In the genomic region with DNA sequence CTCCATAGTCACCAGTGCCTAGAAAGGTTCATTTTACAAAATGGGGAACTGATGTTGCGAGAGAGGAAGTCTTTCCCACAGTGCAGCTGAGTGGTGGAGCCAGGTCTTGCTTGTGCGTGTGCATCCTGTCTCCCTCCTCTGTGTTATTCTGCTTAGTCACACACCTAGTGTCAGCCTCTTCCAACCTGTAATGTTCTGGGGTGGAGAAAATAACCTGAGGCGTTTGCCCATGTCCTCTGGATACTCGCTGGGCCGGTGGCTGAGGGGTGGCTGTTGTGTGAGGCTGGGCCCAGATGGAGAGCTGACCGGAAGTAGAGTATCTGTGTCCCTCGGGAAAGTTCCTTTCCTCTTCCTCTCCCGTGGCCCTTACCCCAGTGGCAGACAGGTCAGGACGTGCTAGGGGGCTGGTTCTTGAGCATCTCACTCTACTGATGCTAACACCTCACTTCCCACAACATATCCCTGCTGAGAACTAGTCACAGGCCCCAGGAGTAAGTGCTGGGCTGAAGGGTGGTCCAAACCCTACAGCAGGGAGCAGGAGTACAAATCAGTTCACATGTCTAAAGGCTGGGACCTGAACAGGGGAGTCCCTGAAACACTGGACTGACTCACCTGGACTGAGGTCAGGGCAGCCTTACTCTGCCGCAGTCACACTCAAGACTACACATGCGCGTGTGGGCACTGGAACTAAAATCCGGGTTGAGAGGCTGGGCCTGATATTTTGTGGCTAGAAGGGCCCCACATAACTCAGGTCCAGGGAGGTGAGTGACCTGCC, we compare ENCODE assay signal across 1 cellular context.
TF ChIP-seq lines count a peak whose summit lies in the region.

No MANE protein-coding gene starts in this region.

TF ChIP-seq in GM12878, 131 proteins besides CTCF, POLR2A, EP300 and RAD21 (continued from another document and continues in another):
- TF ChIP-seq, protein P1, sequence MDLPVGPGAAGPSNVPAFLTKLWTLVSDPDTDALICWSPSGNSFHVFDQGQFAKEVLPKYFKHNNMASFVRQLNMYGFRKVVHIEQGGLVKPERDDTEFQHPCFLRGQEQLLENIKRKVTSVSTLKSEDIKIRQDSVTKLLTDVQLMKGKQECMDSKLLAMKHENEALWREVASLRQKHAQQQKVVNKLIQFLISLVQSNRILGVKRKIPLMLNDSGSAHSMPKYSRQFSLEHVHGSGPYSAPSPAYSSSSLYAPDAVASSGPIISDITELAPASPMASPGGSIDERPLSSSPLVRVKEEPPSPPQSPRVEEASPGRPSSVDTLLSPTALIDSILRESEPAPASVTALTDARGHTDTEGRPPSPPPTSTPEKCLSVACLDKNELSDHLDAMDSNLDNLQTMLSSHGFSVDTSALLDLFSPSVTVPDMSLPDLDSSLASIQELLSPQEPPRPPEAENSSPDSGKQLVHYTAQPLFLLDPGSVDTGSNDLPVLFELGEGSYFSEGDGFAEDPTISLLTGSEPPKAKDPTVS (IDR thresholded peaks at IDR 0.05; ENCODE audit: low read depth, low read length) = no peak
- TF ChIP-seq CREB1 (IDR thresholded peaks at IDR 0.05; ENCODE audit: low read depth) (0 out of 2 replicates have a peak, but pooled peaks have one; percentile 11), KAT2A (conservative IDR thresholded peaks at IDR 0.05; ENCODE audit: control insufficient read depth, low read depth, low read length) (no peak), FOS (IDR thresholded peaks at IDR 0.05; ENCODE audit: borderline replicate concordance, extremely low read depth, insufficient read length) (no peak), BCL11A (IDR thresholded peaks at IDR 0.05; ENCODE audit: low read depth, low read length) (no peak), PAX5 (IDR thresholded peaks at IDR 0.05; ENCODE audit: borderline replicate concordance, low read depth, low read length) (no peak), SREBF2 (IDR thresholded peaks at IDR 0.05; ENCODE audit: low read length) (no peak), MEF2A (IDR thresholded peaks at IDR 0.05; ENCODE audit: insufficient read depth, low read depth, low read length) (no peak), MXI1 (IDR thresholded peaks at IDR 0.05; ENCODE audit: low read depth, low read length) (no peak), BCL3 (IDR thresholded peaks at IDR 0.05; ENCODE audit: borderline replicate concordance, insufficient read depth, low read depth, low read length, poor library complexity, severe bottlenecking) (no peak), ZZZ3 (IDR thresholded peaks at IDR 0.05; ENCODE audit: control insufficient read depth, insufficient read length, low read depth) (no peak), BACH1 (IDR thresholded peaks at IDR 0.05; ENCODE audit: borderline replicate concordance) (0 out of 2 replicates have a peak, but pooled peaks have one; percentile 17), SMAD1 (IDR thresholded peaks at IDR 0.05; ENCODE audit: low read depth, partially characterized antibody) (no peak), MAX (IDR thresholded peaks at IDR 0.05; ENCODE audit: low read depth, low read length) (no peak), ZNF274 (IDR thresholded peaks at IDR 0.05; ENCODE audit: insufficient read depth, insufficient read length) (no peak), WRNIP1 (IDR thresholded peaks at IDR 0.05; ENCODE audit: borderline replicate concordance, low read depth, low read length) (no peak), SMARCA5 (IDR thresholded peaks at IDR 0.05) (no peak), YY1 (IDR thresholded peaks at IDR 0.05; ENCODE audit: low read depth, low read length) (0 out of 2 replicates have a peak, but pooled peaks have one; percentile 51), POLR2AphosphoS5 (IDR thresholded peaks at IDR 0.05; ENCODE audit: low read length) (no peak; the same call in 1 of the 2 replicates), ZNF384 (IDR thresholded peaks at IDR 0.05; ENCODE audit: borderline replicate concordance, low read depth, low read length) (no peak), IKZF2 (IDR thresholded peaks at IDR 0.05) (no peak), RELA (IDR thresholded peaks at IDR 0.05; ENCODE audit: borderline replicate concordance, partially characterized antibody) (no peak), STAT3 (IDR thresholded peaks at IDR 0.05; ENCODE audit: low read depth, low read length) (no peak), KLF5 (IDR thresholded peaks at IDR 0.05; ENCODE audit: partially characterized antibody) (no peak), BCLAF1 (IDR thresholded peaks at IDR 0.05) (no peak), ZSCAN29 (IDR thresholded peaks at IDR 0.05) (no peak), REST (IDR thresholded peaks at IDR 0.05; ENCODE audit: low read depth, low read length) (no peak), EZH2 (IDR thresholded peaks at IDR 0.05; ENCODE audit: borderline replicate concordance, control insufficient read depth, low read depth, low read length) (no peak), SIX5 (IDR thresholded peaks at IDR 0.05; ENCODE audit: low read depth, low read length, severe bottlenecking) (no peak), CBX5 (IDR thresholded peaks at IDR 0.05; ENCODE audit: low read depth) (no peak), CBX3 (IDR thresholded peaks at IDR 0.05; ENCODE audit: borderline replicate concordance, low read depth) (no peak), TAF1 (IDR thresholded peaks at IDR 0.05; ENCODE audit: borderline replicate concordance, low read depth, low read length) (0 out of 2 replicates have a peak, but pooled peaks have one; percentile 31), ZNF217 (IDR thresholded peaks at IDR 0.05) (no peak), ETV6 (conservative IDR thresholded peaks at IDR 0.05 in 1 of 2, IDR thresholded peaks at IDR 0.05 in 1 of 2; ENCODE audit: borderline replicate concordance in 1 of 2, low read depth in 1 of 2) (no peak), RUNX3 (IDR thresholded peaks at IDR 0.05; ENCODE audit: low read length) (peak; percentile 43), RAD51 (IDR thresholded peaks at IDR 0.05) (no peak), EED (IDR thresholded peaks at IDR 0.05; ENCODE audit: low read depth) (no peak), JUND (IDR thresholded peaks at IDR 0.05; ENCODE audit: low read depth, low read length) (no peak), ZNF24 (IDR thresholded peaks at IDR 0.05) (no peak), MTA2 (IDR thresholded peaks at IDR 0.05; ENCODE audit: low read depth) (no peak), KDM1A (IDR thresholded peaks at IDR 0.05; ENCODE audit: borderline replicate concordance) (no peak), JUNB (IDR thresholded peaks at IDR 0.05) (no peak), SPI1 (IDR thresholded peaks at IDR 0.05; ENCODE audit: borderline replicate concordance, insufficient read depth, low read depth, low read length) (peak; percentile 95), HCFC1 (IDR thresholded peaks at IDR 0.05; ENCODE audit: low read length) (no peak), ATF7 (IDR thresholded peaks at IDR 0.05; ENCODE audit: low read depth) (no peak)
- TF ChIP-seq, protein P2, sequence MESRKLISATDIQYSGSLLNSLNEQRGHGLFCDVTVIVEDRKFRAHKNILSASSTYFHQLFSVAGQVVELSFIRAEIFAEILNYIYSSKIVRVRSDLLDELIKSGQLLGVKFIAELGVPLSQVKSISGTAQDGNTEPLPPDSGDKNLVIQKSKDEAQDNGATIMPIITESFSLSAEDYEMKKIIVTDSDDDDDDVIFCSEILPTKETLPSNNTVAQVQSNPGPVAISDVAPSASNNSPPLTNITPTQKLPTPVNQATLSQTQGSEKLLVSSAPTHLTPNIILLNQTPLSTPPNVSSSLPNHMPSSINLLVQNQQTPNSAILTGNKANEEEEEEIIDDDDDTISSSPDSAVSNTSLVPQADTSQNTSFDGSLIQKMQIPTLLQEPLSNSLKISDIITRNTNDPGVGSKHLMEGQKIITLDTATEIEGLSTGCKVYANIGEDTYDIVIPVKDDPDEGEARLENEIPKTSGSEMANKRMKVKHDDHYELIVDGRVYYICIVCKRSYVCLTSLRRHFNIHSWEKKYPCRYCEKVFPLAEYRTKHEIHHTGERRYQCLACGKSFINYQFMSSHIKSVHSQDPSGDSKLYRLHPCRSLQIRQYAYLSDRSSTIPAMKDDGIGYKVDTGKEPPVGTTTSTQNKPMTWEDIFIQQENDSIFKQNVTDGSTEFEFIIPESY (IDR thresholded peaks at IDR 0.05) = no peak
- TF ChIP-seq, protein P3, sequence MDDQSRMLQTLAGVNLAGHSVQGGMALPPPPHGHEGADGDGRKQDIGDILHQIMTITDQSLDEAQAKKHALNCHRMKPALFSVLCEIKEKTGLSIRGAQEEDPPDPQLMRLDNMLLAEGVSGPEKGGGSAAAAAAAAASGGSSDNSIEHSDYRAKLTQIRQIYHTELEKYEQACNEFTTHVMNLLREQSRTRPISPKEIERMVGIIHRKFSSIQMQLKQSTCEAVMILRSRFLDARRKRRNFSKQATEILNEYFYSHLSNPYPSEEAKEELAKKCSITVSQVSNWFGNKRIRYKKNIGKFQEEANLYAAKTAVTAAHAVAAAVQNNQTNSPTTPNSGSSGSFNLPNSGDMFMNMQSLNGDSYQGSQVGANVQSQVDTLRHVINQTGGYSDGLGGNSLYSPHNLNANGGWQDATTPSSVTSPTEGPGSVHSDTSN (IDR thresholded peaks at IDR 0.05; ENCODE audit: insufficient replicate concordance, low read depth, low read length) = no peak
- TF ChIP-seq, protein P4, sequence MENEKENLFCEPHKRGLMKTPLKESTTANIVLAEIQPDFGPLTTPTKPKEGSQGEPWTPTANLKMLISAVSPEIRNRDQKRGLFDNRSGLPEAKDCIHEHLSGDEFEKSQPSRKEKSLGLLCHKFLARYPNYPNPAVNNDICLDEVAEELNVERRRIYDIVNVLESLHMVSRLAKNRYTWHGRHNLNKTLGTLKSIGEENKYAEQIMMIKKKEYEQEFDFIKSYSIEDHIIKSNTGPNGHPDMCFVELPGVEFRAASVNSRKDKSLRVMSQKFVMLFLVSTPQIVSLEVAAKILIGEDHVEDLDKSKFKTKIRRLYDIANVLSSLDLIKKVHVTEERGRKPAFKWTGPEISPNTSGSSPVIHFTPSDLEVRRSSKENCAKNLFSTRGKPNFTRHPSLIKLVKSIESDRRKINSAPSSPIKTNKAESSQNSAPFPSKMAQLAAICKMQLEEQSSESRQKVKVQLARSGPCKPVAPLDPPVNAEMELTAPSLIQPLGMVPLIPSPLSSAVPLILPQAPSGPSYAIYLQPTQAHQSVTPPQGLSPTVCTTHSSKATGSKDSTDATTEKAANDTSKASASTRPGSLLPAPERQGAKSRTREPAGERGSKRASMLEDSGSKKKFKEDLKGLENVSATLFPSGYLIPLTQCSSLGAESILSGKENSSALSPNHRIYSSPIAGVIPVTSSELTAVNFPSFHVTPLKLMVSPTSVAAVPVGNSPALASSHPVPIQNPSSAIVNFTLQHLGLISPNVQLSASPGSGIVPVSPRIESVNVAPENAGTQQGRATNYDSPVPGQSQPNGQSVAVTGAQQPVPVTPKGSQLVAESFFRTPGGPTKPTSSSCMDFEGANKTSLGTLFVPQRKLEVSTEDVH (IDR thresholded peaks at IDR 0.05; ENCODE audit: low read depth, partially characterized antibody) = no peak
